ENCODE assay signal across 13 cellular contexts in the genomic region with DNA sequence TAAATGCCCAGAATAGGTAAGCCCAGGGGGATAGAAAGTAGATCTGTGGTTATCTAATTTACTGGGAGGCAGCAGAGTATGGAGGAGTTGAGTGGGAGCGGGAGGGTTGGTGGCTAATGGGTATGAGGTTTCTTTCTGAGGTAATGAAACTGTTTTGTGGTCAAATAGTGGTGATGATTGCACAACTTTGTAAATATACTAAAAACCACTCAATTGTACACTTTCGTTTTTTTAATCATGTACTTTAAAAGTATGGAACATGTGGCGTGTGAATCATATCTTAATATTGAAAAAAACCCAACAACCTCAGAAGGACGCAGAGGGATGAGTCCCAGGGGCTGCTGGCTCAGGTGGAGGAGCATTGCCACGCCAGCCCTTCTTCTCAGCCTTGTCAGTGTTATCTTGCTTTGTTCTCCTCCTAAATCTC.
DNase-seq lines count a peak whose midpoint lies in the region; ATAC-seq and TF ChIP-seq lines count a peak whose summit lies in the region.
"Had no signal": no experiment of that assay in that cellular context is flagged by ENCODE, and none has a peak within 500 bp of the region (broad histone marks: within the 10 kb centered on the region; RNA-seq: fewer than 3 reads in every experiment).

No MANE protein-coding gene starts in this region.

- H3K9me3 ChIP-seq in left lung: no peaks in the 10 kb centered on the region

- H3K4me3 ChIP-seq in left lung: no peak overlapping the region

- peaks cover under 1 to 6% of the 10 kb centered on the region in 2 donors for H3K4me1 ChIP-seq in left lung

- H3K27ac ChIP-seq in left lung: peak overlapping the region in 1 of 2 donors; percentile 73

- DNase-seq in NCI-H82 treated with DMSO at 0.1 percent for 48 hours (lab: John Stamatoyannopoulos, UW; ENCODE audit: unreplicated experiment) (peak; percentile 18), left lung (no peak), posterior cingulate gyrus (no peak), NCI-H526 treated with DMSO at 0.1 percent for 48 hours (lab: John Stamatoyannopoulos, UW) (no peak), dermis blood vessel endothelial cell (no peak), HCEC 1CT (no peak)
- DNase-seq: activated CD4-positive, alpha-beta T cell treated with anti-CD3 and anti-CD28 coated beads, Interleukin-2, amount 50 U/mL, for 48 hours; Calu3; stimulated activated CD4-positive, alpha-beta T cell treated with anti-CD3 and anti-CD28 coated beads, Interleukin-4, amount 100 ng/mL, for 24 hours; trophoblast cell had no signal

- H3K27me3 ChIP-seq in left lung: peaks cover 0 to 64% of the 10 kb centered on the region in 2 donors

- no peak for TF ChIP-seq CTCF in left lung (IDR thresholded peaks at IDR 0.05)

- H3K36me3 ChIP-seq in left lung: no peaks in the 10 kb centered on the region

- intact Hi-C loops in left lung (cut with DNase I) (no loop called here), posterior cingulate gyrus (cut with DNase I) (no loop called here)

- peak; percentile 72 for ATAC-seq in GM19043 (IDR thresholded peaks at IDR 0.05; ENCODE audit: low read depth, unreplicated experiment)
- peak; percentile 58 for ATAC-seq in HG02885 (IDR thresholded peaks at IDR 0.05; ENCODE audit: poor library complexity, unreplicated experiment)
- ATAC-seq in left lung: peak; percentile 42
- ATAC-seq: SK-N-SH treated with all-trans-retinoic acid at 6 μM for 48 hours had no signal
